16 cellular contexts compared by ENCODE assay signal in the genomic region with DNA sequence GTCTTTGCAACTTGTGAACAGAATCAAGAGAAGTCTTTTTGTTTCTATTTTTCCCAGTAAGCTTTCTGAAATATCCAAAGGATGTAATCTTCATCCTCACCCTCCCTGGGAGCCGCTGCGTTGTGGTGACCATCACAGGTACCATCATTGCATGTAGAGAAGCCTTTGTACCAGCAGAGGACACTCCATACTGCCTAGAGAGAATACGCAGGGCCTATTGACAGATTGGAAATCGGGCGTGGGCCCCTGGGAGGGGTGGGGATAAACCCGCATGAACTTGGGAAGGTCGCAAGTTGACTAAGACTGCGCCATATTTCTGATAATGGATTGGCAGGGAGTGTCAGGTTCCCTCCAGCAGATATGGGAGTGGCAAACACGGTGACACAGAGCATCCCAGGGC. TPM values are rescaled to one million over a fixed set of nuclear protein-coding genes. Genes with fewer than 3 reads are reported as not detected.
A peak's percentile ranks its signal among the peaks of the same experiment; 100 is the strongest.
DNase-seq lines count a peak whose midpoint lies in the region; TF ChIP-seq lines count a peak whose summit lies in the region.
"Had no signal": no experiment of that assay in that cellular context is flagged by ENCODE, and none has a peak within 500 bp of the region (broad histone marks: within the 10 kb centered on the region; RNA-seq: fewer than 3 reads in every experiment).

No MANE protein-coding gene starts in this region.

- H3K36me3 ChIP-seq in OCI-LY3 (replicated peaks; ENCODE audit: low read depth, low read length) (no peaks in the 10 kb centered on the region), thyroid gland (no peaks in the 10 kb centered on the region)

- intact Hi-C loops in thyroid gland (cut with DNase I): no loop called here

- peak; percentile 23 for TF ChIP-seq CTCF in GM12864 (IDR thresholded peaks at IDR 0.05; ENCODE audit: low read depth, low read length, missing control alignments)
- TF ChIP-seq CTCF in OCI-LY3 (IDR thresholded peaks at IDR 0.05; ENCODE audit: low read depth, low read length): peak; percentile 36
- peak; percentile 45 for TF ChIP-seq CTCF in fibroblast of villous mesenchyme (IDR thresholded peaks at IDR 0.05; ENCODE audit: insufficient read depth, low read depth, low read length)
- TF ChIP-seq CTCF in thyroid gland (IDR thresholded peaks at IDR 0.05): no peak

- H3K9ac ChIP-seq in OCI-LY3 (ENCODE audit: low read length): no peak overlapping the region

- H3K27ac ChIP-seq in OCI-LY3 (ENCODE audit: low read length) (no peak overlapping the region), thyroid gland (no peak overlapping the region)

- H2AFZ ChIP-seq in OCI-LY3 (ENCODE audit: low read depth, low read length): no peak overlapping the region

- WGBS in thyroid gland, 2 donors: 75% methylated on average over 9 of the region's 9 CpGs

- peak; percentile 17 for DNase-seq in ACHN
- DNase-seq in GM12864 (ENCODE audit: low read depth): no peak
- no peak for DNase-seq in fibroblast of villous mesenchyme (ENCODE audit: low read depth)
- DNase-seq in NCI-H2081 (lab: John Stamatoyannopoulos, UW): no peak
- no peak for DNase-seq in HT-29 (ENCODE audit: low spot score)
- DNase-seq in kidney tubule cell (ENCODE audit: low spot score): no peak
- no peak for DNase-seq in thyroid gland
- DNase-seq: CD8-positive, alpha-beta T cell; MV-4-11; NCI-H446 treated with DMSO at 0.1 percent for 48 hours; nephron progenitor cell; Right ventricle myocardium superior had no signal

- peaks cover 73% of the 10 kb centered on the region for H3K27me3 ChIP-seq in OCI-LY3 (ENCODE audit: low read depth, low read length)
- no peaks in the 10 kb centered on the region for H3K27me3 ChIP-seq in thyroid gland

- H3K4me1 ChIP-seq in OCI-LY3 (ENCODE audit: low read length): no peaks in the 10 kb centered on the region
- H3K4me1 ChIP-seq in thyroid gland: no peaks in the 10 kb centered on the region

- in situ Hi-C loops in ACHN (cut with HindIII; ENCODE audit: low pct_ligation_motif_present, low pct_unique_long_range_greater_than_20kb, low sequenced_read_pairs): no loop called here

- H4K20me1 ChIP-seq in OCI-LY3 (ENCODE audit: insufficient read depth, low read length): no peaks in the 10 kb centered on the region

- H3K4me3 ChIP-seq in GM12864 (ENCODE audit: low read depth, low read length): no peak overlapping the region
- H3K4me3 ChIP-seq in OCI-LY3 (ENCODE audit: low read length): no peak overlapping the region
- H3K4me3 ChIP-seq in fibroblast of villous mesenchyme (ENCODE audit: low read depth, low read length): no peak overlapping the region
- no peak overlapping the region for H3K4me3 ChIP-seq in thyroid gland (replicated peaks in 1 of 3)

- H3K4me2 ChIP-seq in OCI-LY3 (ENCODE audit: low read length): no peak overlapping the region

- H3K9me3 ChIP-seq in OCI-LY3 (ENCODE audit: insufficient read depth, low read length): no peaks in the 10 kb centered on the region
- no peaks in the 10 kb centered on the region for H3K9me3 ChIP-seq in thyroid gland

- no peaks in the 10 kb centered on the region for H3K79me2 ChIP-seq in OCI-LY3 (ENCODE audit: low read length)

- no peak for TF ChIP-seq POLR2A in thyroid gland (IDR thresholded peaks at IDR 0.05)

RNA-seq across cellular contexts. Expression of gene KRT1, which starts 12.7 kb away (rescaled TPM):
- not detected in 2 replicates for total RNA-seq in fibroblast of villous mesenchyme
- not detected in 2 replicates for total RNA-seq in HT-29 (2014; rRNA removed; shearing (Covaris generic))
- 1 to 10 TPM in 1 of 4 donors, not detected in 3; 2.8 TPM for total RNA-seq in thyroid gland
- total RNA-seq: dermis microvascular lymphatic vessel endothelial cell, glomerular endothelial cell, Right ventricle myocardium superior had no signal

RNA-seq across cellular contexts. Expression of gene KRT2, which starts 15.5 kb away (rescaled TPM):
- total RNA-seq in fibroblast of villous mesenchyme (not detected in 2 replicates), thyroid gland (1 to 10 TPM in 1 of 4 donors, not detected in 3; 1.3 TPM)
- total RNA-seq in HT-29 (2014; rRNA removed; shearing (Covaris generic)): not detected in 2 replicates
- total RNA-seq: dermis microvascular lymphatic vessel endothelial cell, glomerular endothelial cell, liver, Right ventricle myocardium superior had no signal

RNA-seq across cellular contexts. Expression of gene KRT77, which starts 35.8 kb away (rescaled TPM):
- total RNA-seq in fibroblast of villous mesenchyme (not detected in 2 replicates), thyroid gland (not detected)
- not detected in 2 replicates for total RNA-seq in HT-29 (2014; rRNA removed; shearing (Covaris generic))
- total RNA-seq: CD8-positive, alpha-beta T cell; dermis microvascular lymphatic vessel endothelial cell; glomerular endothelial cell; liver; Right ventricle myocardium superior had no signal

RNA-seq across cellular contexts. Expression of gene KRT73, which starts 49.1 kb away (rescaled TPM):
- not detected in 2 replicates for total RNA-seq in fibroblast of villous mesenchyme
- not detected in 2 replicates for total RNA-seq in HT-29 (2014; rRNA removed; shearing (Covaris generic))
- total RNA-seq in thyroid gland: not detected
- total RNA-seq: dermis microvascular lymphatic vessel endothelial cell, glomerular endothelial cell, liver, Right ventricle myocardium superior had no signal

Comparison
In these comparisons a context has a peak if more than half of its experiments do, and no peak if none do; other contexts are left out.
1. CTCF ChIP-seq: peak in GM12864 (single experiment), OCI-LY3 (single experiment) and fibroblast of villous mesenchyme (single experiment); none in thyroid gland (0 of 6).